Comparison of ENCODE assay signal across 1 cellular context in genomic region chr1:154334647-154335350, GRCh38.
A peak's percentile ranks its signal among the peaks of the same experiment; 100 is the strongest.
TF ChIP-seq lines count a peak whose summit lies in the region.

No MANE protein-coding gene starts in this region.

TF ChIP-seq in H1, 55 proteins besides CTCF, POLR2A, EP300 and RAD21 (continued from another document):
- no peak for TF ChIP-seq USF2 (IDR thresholded peaks at IDR 0.05; ENCODE audit: low read length)
- TF ChIP-seq POU5F1 (IDR thresholded peaks at IDR 0.05; ENCODE audit: low read depth, low read length), result no peak
- TF ChIP-seq SIN3A (conservative IDR thresholded peaks at IDR 0.05 in 1 of 2, IDR thresholded peaks at IDR 0.05 in 1 of 2; ENCODE audit: low read depth in 1 of 2, low read length in 2 of 2), result peak in 1 of 2 experiments; percentile 66; a peak in 1 of 4 replicates
- TF ChIP-seq SIX5 (IDR thresholded peaks at IDR 0.05; ENCODE audit: low read depth, low read length), result no peak
- TF ChIP-seq KDM5A (IDR thresholded peaks at IDR 0.05; ENCODE audit: low read length), result no peak
- TF ChIP-seq E2F6 (IDR thresholded peaks at IDR 0.05), result no peak
- TF ChIP-seq CBX5 (IDR thresholded peaks at IDR 0.05; ENCODE audit: low read depth, low read length), result no peak
- no peak for TF ChIP-seq JUND (IDR thresholded peaks at IDR 0.05; ENCODE audit: low read length)
